In genomic region chr1:32221980-32222751, GRCh38 we compare ENCODE assay signal across 8 cellular contexts. TPM values are rescaled to one million over a fixed set of nuclear protein-coding genes. Genes with fewer than 3 reads are reported as not detected.
DNase-seq lines count a peak whose midpoint lies in the region; ATAC-seq, FAIRE-seq and TF ChIP-seq lines count a peak whose summit lies in the region.

TSS of gene EIF3I (plus strand) at chr1:32222407. CDS start at chr1:32222442, 35 bp downstream.
TSS of gene TMEM234 (minus strand) at chr1:32222353. CDS start at chr1:32222322, 31 bp downstream.

- WGBS in pancreas, 2 donors: 0 to 1% methylated on average over 42 to 46 of the region's 46 CpGs
- WGBS in thyroid gland, 2 donors: 0 to 2% methylated on average over 33 to 42 of the region's 46 CpGs

- H3K4me3 ChIP-seq in pancreas (peak within 1 kb of the TSS; percentile 49 to 88 (median 79)), thyroid gland (replicated peaks in 1 of 3) (peak within 1 kb of the TSS; percentile 61 to 99 (median 90))

- CTCF ChIA-PET in GM10248 (lab: Yijun Ruan, JAX): interaction anchor here (1.0 to 1.5 kb wide), 2 partner anchors 12 to 26 kb away, joined by 3 to 6 read pairs; no protein-coding TSS in a partner anchor

- peak within 1 kb of the TSS; percentile 91 for H3K27ac Mint-ChIP-seq in activated naive CD8-positive, alpha-beta T cell treated with anti-CD3 and anti-CD28 coated beads, Interleukin-2, amount 50 U/mL, for 24 hours

- POLR2A ChIA-PET in GM10248 (lab: Yijun Ruan, JAX): no interaction called here

- H3K36me3 ChIP-seq in pancreas (peaks cover 0 to 14% (median 4%) of the 10 kb centered on the region in 3 donors), thyroid gland (peaks cover 25 to 27% of the 10 kb centered on the region in 2 donors)

- H3K27me3 ChIP-seq in pancreas (no peaks in the 10 kb centered on the region), thyroid gland (no peaks in the 10 kb centered on the region)

- H3K27me3 Mint-ChIP-seq in activated naive CD8-positive, alpha-beta T cell treated with anti-CD3 and anti-CD28 coated beads, Interleukin-2, amount 50 U/mL, for 24 hours: no peaks in the 10 kb centered on the region

- intact Hi-C loops in Right ventricle myocardium superior (cut with DNase I): no loop called here
- intact Hi-C loops in pancreas (cut with DNase I): no loop called here
- intact Hi-C loops in thyroid gland (cut with DNase I): loop anchor here (10.0 kb wide), 1 partner anchor 173 kb away; the partner anchor contains the start of gene BSDC1

- no peak for FAIRE-seq in pancreas (lab: Jason Lieb, UNC)

- H3K9me3 Mint-ChIP-seq in activated naive CD8-positive, alpha-beta T cell treated with anti-CD3 and anti-CD28 coated beads, Interleukin-2, amount 50 U/mL, for 24 hours: no peaks in the 10 kb centered on the region

- DNase-seq in GM10248 (ENCODE audit: extremely low spot score): peak; percentile 96
- peak; percentile 88 to 95 (median 90) for DNase-seq in NCI-H1417 (lab: John Stamatoyannopoulos, UW)
- peak; percentile 88 for DNase-seq in SW480 (ENCODE audit: low spot score)
- DNase-seq in activated naive CD8-positive, alpha-beta T cell treated with anti-CD3 and anti-CD28 coated beads, Interleukin-2, amount 50 U/mL, for 24 hours: peak; percentile 90
- peak; percentile 95 for DNase-seq in Right ventricle myocardium superior
- DNase-seq in pancreas: peak; percentile 87 to 94 (median 90)
- DNase-seq in thyroid gland: peak; percentile 93

- H3K4me1 Mint-ChIP-seq in activated naive CD8-positive, alpha-beta T cell treated with anti-CD3 and anti-CD28 coated beads, Interleukin-2, amount 50 U/mL, for 24 hours: peaks cover 41% of the 10 kb centered on the region

- TF ChIP-seq POLR2A in thyroid gland (IDR thresholded peaks at IDR 0.05): peak in 1 of 2 donors; percentile 75

- no peak for TF ChIP-seq CTCF in GM10248 (IDR thresholded peaks at IDR 0.05; ENCODE audit: control extremely low read depth, extremely low read depth, low read depth, missing control alignments)
- no peak for TF ChIP-seq CTCF in pancreas (IDR thresholded peaks at IDR 0.05)
- TF ChIP-seq CTCF in thyroid gland (IDR thresholded peaks at IDR 0.05): no peak

- peak within 1 kb of the TSS; percentile 93 for H3K4me3 Mint-ChIP-seq in activated naive CD8-positive, alpha-beta T cell treated with anti-CD3 and anti-CD28 coated beads, Interleukin-2, amount 50 U/mL, for 24 hours

- ATAC-seq in HG02623 (IDR thresholded peaks at IDR 0.05; ENCODE audit: unreplicated experiment): peak; percentile 95
- peak; percentile 95 for ATAC-seq in activated naive CD8-positive, alpha-beta T cell treated with anti-CD3 and anti-CD28 coated beads, Interleukin-2, amount 50 U/mL, for 24 hours
- peak; percentile 97 for ATAC-seq in Right ventricle myocardium superior (ENCODE audit: poor library complexity)
- peak; percentile 97 to 99 (median 99) for ATAC-seq in pancreas

- peaks cover 7 to 20% (median 15%) of the 10 kb centered on the region in 3 donors for H3K4me1 ChIP-seq in pancreas
- peaks cover 27 to 36% of the 10 kb centered on the region in 2 donors for H3K4me1 ChIP-seq in thyroid gland

- peaks cover 30% of the 10 kb centered on the region for H3K36me3 Mint-ChIP-seq in activated naive CD8-positive, alpha-beta T cell treated with anti-CD3 and anti-CD28 coated beads, Interleukin-2, amount 50 U/mL, for 24 hours (ENCODE audit: low read depth)

- H3K27ac ChIP-seq in pancreas: peak within 1 kb of the TSS; percentile 57 to 83 (median 74)
- peak within 1 kb of the TSS; percentile 77 to 89 (median 84) for H3K27ac ChIP-seq in thyroid gland

- H3K9me3 ChIP-seq in pancreas: no peaks in the 10 kb centered on the region
- H3K9me3 ChIP-seq in thyroid gland: no peaks in the 10 kb centered on the region

RNA-seq across cellular contexts. Expression of gene EIF3I, which starts in this region (rescaled TPM):
- total RNA-seq in Right ventricle myocardium superior (97.2 TPM), pancreas (100 to 1,000 TPM in 1 of 6 donors, 10 to 100 TPM in 5; 63.4 to 101 (median 81.0) TPM), thyroid gland (100 to 1,000 TPM; 193 to 383 (median 216) TPM)
- 100 to 1,000 TPM in 1 of 2 donors, 10 to 100 TPM in 1; 82.0 to 107 TPM for polyA plus RNA-seq in pancreas

RNA-seq across cellular contexts. Expression of gene TMEM234, which starts in this region (rescaled TPM):
- 7.5 TPM for total RNA-seq in Right ventricle myocardium superior
- 10 to 100 TPM in 1 of 6 donors, 1 to 10 TPM in 5; 6.2 to 15.2 (median 8.2) TPM for total RNA-seq in pancreas
- polyA plus RNA-seq in pancreas: 10 to 100 TPM; 19.2 to 23.5 TPM
- 10 to 100 TPM; 38.4 to 52.8 (median 39.2) TPM for total RNA-seq in thyroid gland

Comparison
In these comparisons a context has a peak if more than half of its experiments do, and no peak if none do; other contexts are left out.
1. Peak in every context shown above with its lines: DNase-seq, ATAC-seq, H3K4me3 ChIP-seq and H3K27ac ChIP-seq.